ENCODE assay signal across 17 cellular contexts in genomic region chr3:113264741-113265140, GRCh38. TPM values are rescaled to one million over a fixed set of nuclear protein-coding genes. Genes with fewer than 3 reads are reported as not detected.
DNase-seq lines count a peak whose midpoint lies in the region; TF ChIP-seq lines count a peak whose summit lies in the region.
"Had no signal": no experiment of that assay in that cellular context is flagged by ENCODE, and none has a peak within 500 bp of the region (broad histone marks: within the 10 kb centered on the region; RNA-seq: fewer than 3 reads in every experiment).

No MANE protein-coding gene starts in this region.

- H3K27me3 Mint-ChIP-seq in mesothelial cell of epicardium (ENCODE audit: low read depth) = no peaks in the 10 kb centered on the region

- intact Hi-C loops in stomach (cut with DNase I; ENCODE audit: low total_unique reads) = no loop called here

- peaks cover 29% of the 10 kb centered on the region for H3K36me3 Mint-ChIP-seq in mesothelial cell of epicardium
- H3K36me3 Mint-ChIP-seq: activated naive CD8-positive, alpha-beta T cell treated with anti-CD3 and anti-CD28 coated beads, Interleukin-2, amount 10 ng/mL, durations not matched to agents 7 days and 5 days; CD4-positive, CD25-positive, alpha-beta regulatory T cell; stimulated activated effector memory CD8-positive, alpha-beta T cell treated with anti-CD3 and anti-CD28 coated beads, Interleukin-12 subunit alpha, Interleukin-12 subunit beta, amount 100 ng/mL, for 72 hours had no signal

- H3K4me1 ChIP-seq in ectodermal cell (ENCODE audit: control insufficient read depth, insufficient read depth, low read length) = peaks cover 62% of the 10 kb centered on the region
- H3K4me1 ChIP-seq in stomach = peaks cover 0 to 82% (median 22%) of the 10 kb centered on the region in 4 donors
- H3K4me1 ChIP-seq: Peyer's patch had no signal

- peak overlapping the region; percentile 58 for H3K27ac ChIP-seq in ectodermal cell (ENCODE audit: insufficient read depth, low read depth, low read length, poor library complexity, severe bottlenecking)
- H3K27ac ChIP-seq in stomach = peak overlapping the region in 3 of 5 donors; percentile 3 to 47 (median 18)
- H3K27ac ChIP-seq: HL-60 had no signal

- no peak for TF ChIP-seq EP300 in stomach (IDR thresholded peaks at IDR 0.05)

- H3K4me3 ChIP-seq in ectodermal cell (ENCODE audit: insufficient read depth, low read depth, low read length) (no peak overlapping the region), stomach (no peak overlapping the region)
- H3K4me3 ChIP-seq: Peyer's patch had no signal

- TF ChIP-seq CTCF in mesothelial cell of epicardium (IDR thresholded peaks at IDR 0.05; ENCODE audit: unreplicated experiment) (no peak), stomach (IDR thresholded peaks at IDR 0.05) (no peak)

- TF ChIP-seq POLR2A in stomach (IDR thresholded peaks at IDR 0.05) = no peak

- H3K27ac Mint-ChIP-seq in mesothelial cell of epicardium = peak overlapping the region; percentile 51
- H3K27ac Mint-ChIP-seq: activated naive CD8-positive, alpha-beta T cell treated with anti-CD3 and anti-CD28 coated beads, Interleukin-2, amount 10 ng/mL, durations not matched to agents 7 days and 5 days; CD4-positive, CD25-positive, alpha-beta regulatory T cell; memory B cell; stimulated activated effector memory CD8-positive, alpha-beta T cell treated with anti-CD3 and anti-CD28 coated beads, Interleukin-12 subunit alpha, Interleukin-12 subunit beta, amount 100 ng/mL, for 72 hours had no signal

- no peaks in the 10 kb centered on the region for H3K27me3 ChIP-seq in ectodermal cell (ENCODE audit: control insufficient read depth, insufficient read depth, low read length, poor library complexity, severe bottlenecking)
- H3K27me3 ChIP-seq in stomach = no peaks in the 10 kb centered on the region
- H3K27me3 ChIP-seq: Peyer's patch had no signal

- DNase-seq in NCI-H1694 treated with DMSO at 0.1 percent for 48 hours (lab: John Stamatoyannopoulos, UW) = peak; percentile 89
- DNase-seq in mesothelial cell of epicardium (ENCODE audit: low spot score in 2 of 2, unreplicated experiment in 2 of 2) = no peak
- no peak for DNase-seq in stomach
- no peak for DNase-seq in NCI-H1417 treated with DMSO at 0.1 percent for 48 hours (lab: John Stamatoyannopoulos, UW)
- DNase-seq in activated CD4-positive, alpha-beta T cell treated with anti-CD3 and anti-CD28 coated beads, Interleukin-2, amount 50 U/mL, for 4 hours = no peak
- DNase-seq in activated gamma-delta T cell treated with Interleukin-2 at 50 U/mL for 16 hours = no peak
- DNase-seq: activated CD4-positive, CD25-positive, alpha-beta regulatory T cell treated with anti-CD3 and anti-CD28 coated beads, Interleukin-2, amount 50 U/mL, for 72 hours; activated naive CD8-positive, alpha-beta T cell treated with anti-CD3 and anti-CD28 coated beads, Interleukin-2, amount 10 ng/mL, durations not matched to agents 7 days and 5 days; CD4-positive, CD25-positive, alpha-beta regulatory T cell; NCI-H226; Peyer's patch; stimulated activated CD4-positive, alpha-beta T cell treated with anti-CD3 and anti-CD28 coated beads, Interleukin-4, amount 100 ng/mL, for 24 hours; T-helper 1 cell had no signal

- peaks cover 46% of the 10 kb centered on the region for H3K36me3 ChIP-seq in ectodermal cell (ENCODE audit: control insufficient read depth, insufficient read depth, low read length)
- H3K36me3 ChIP-seq in stomach = peaks cover 11 to 13% (median 12%) of the 10 kb centered on the region in 4 donors
- H3K36me3 ChIP-seq: Peyer's patch had no signal

- no peak overlapping the region for H3K4me3 Mint-ChIP-seq in mesothelial cell of epicardium
- H3K4me3 Mint-ChIP-seq: activated naive CD8-positive, alpha-beta T cell treated with anti-CD3 and anti-CD28 coated beads, Interleukin-2, amount 10 ng/mL, durations not matched to agents 7 days and 5 days; CD4-positive, CD25-positive, alpha-beta regulatory T cell; memory B cell; stimulated activated effector memory CD8-positive, alpha-beta T cell treated with anti-CD3 and anti-CD28 coated beads, Interleukin-12 subunit alpha, Interleukin-12 subunit beta, amount 100 ng/mL, for 72 hours had no signal

- H3K9me3 ChIP-seq in ectodermal cell (ENCODE audit: control insufficient read depth, low read length) (no peaks in the 10 kb centered on the region), stomach (no peaks in the 10 kb centered on the region)
- H3K9me3 ChIP-seq: Peyer's patch had no signal

- 38 to 48% methylated on average over 6 of the region's 6 CpGs for WGBS in ectodermal cell, 2 experiments
- WGBS in stomach, 5 donors = 64 to 79% (median 70%) methylated on average over 5 to 6 of the region's 6 CpGs

- peaks cover 75% of the 10 kb centered on the region for H3K4me1 Mint-ChIP-seq in mesothelial cell of epicardium
- H3K4me1 Mint-ChIP-seq: activated naive CD8-positive, alpha-beta T cell treated with anti-CD3 and anti-CD28 coated beads, Interleukin-2, amount 10 ng/mL, durations not matched to agents 7 days and 5 days; CD4-positive, CD25-positive, alpha-beta regulatory T cell; memory B cell; stimulated activated effector memory CD8-positive, alpha-beta T cell treated with anti-CD3 and anti-CD28 coated beads, Interleukin-12 subunit alpha, Interleukin-12 subunit beta, amount 100 ng/mL, for 72 hours had no signal

- no peaks in the 10 kb centered on the region for H3K9me3 Mint-ChIP-seq in mesothelial cell of epicardium
- H3K9me3 Mint-ChIP-seq: activated naive CD8-positive, alpha-beta T cell treated with anti-CD3 and anti-CD28 coated beads, Interleukin-2, amount 10 ng/mL, durations not matched to agents 7 days and 5 days; memory B cell; stimulated activated effector memory CD8-positive, alpha-beta T cell treated with anti-CD3 and anti-CD28 coated beads, Interleukin-12 subunit alpha, Interleukin-12 subunit beta, amount 100 ng/mL, for 72 hours had no signal

RNA-seq across cellular contexts. Expression of gene BOC, which starts 53.4 kb away (rescaled TPM):
- polyA plus RNA-seq in ectodermal cell (2013, experiment 1 of 4) = 278 TPM
- polyA plus RNA-seq in ectodermal cell (2013, experiment 2 of 4) = 240 TPM
- polyA plus RNA-seq in ectodermal cell (2013, experiment 3 of 4) = 186 TPM
- 200 TPM for polyA plus RNA-seq in ectodermal cell (2013, experiment 4 of 4)
- total RNA-seq in mesothelial cell of epicardium (76.1 to 85.3 TPM (median 79.3 TPM) in 3 replicates), stomach (10 to 100 TPM in 4 of 5 donors, 1 to 10 TPM in 1; 9.8 to 51.3 (median 32.2) TPM)
- polyA plus RNA-seq in stomach = 10 to 100 TPM in 1 of 3 donors, 1 to 10 TPM in 2; 5.2 to 17.5 (median 8.8) TPM
- total RNA-seq: activated naive CD8-positive, alpha-beta T cell treated with anti-CD3 and anti-CD28 coated beads, Interleukin-2, amount 10 ng/mL, durations not matched to agents 7 days and 5 days; CD4-positive, CD25-positive, alpha-beta regulatory T cell had no signal
- polyA plus RNA-seq: CD4-positive, CD25-positive, alpha-beta regulatory T cell had no signal
